18 cellular contexts compared by ENCODE assay signal in the genomic region with DNA sequence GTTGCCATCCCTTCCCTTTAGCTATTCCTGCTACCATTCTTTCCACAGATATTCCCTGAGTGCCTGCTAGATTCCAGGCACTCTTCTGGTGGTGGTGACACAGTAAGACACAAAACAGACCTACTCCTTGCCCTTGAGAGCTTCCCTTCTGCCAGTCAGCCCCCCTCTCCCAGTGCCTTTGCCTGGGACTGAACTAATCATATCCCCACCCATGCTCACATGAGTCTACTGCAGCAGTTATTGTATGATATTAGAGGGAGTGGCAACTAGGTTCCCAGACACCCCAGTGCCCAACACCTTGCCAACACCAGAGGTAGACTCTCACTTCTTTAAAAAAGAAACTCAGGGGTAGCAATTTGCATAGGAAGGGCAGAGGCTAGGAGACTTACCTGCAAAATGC. TPM values are rescaled to one million over a fixed set of nuclear protein-coding genes. Genes with fewer than 3 reads are reported as not detected.
DNase-seq lines count a peak whose midpoint lies in the region; ATAC-seq, FAIRE-seq and TF ChIP-seq lines count a peak whose summit lies in the region.
"Had no signal": no experiment of that assay in that cellular context is flagged by ENCODE, and none has a peak within 500 bp of the region (broad histone marks: within the 10 kb centered on the region; RNA-seq: fewer than 3 reads in every experiment).

No MANE protein-coding gene starts in this region.

- H3K27me3 ChIP-seq in esophagus muscularis mucosa (no peaks in the 10 kb centered on the region), small intestine (ENCODE audit: control insufficient read depth in 2 of 2, insufficient read depth in 2 of 2, low read length in 2 of 2) (no peaks in the 10 kb centered on the region), WERI-Rb-1 (ENCODE audit: insufficient read depth, low read depth, severe bottlenecking) (no peaks in the 10 kb centered on the region)
- H3K27me3 ChIP-seq: testis had no signal

- no peak overlapping the region for H3K4me3 ChIP-seq in esophagus muscularis mucosa
- no peak overlapping the region for H3K4me3 ChIP-seq in small intestine (ENCODE audit: low read depth in 1 of 2, low read length in 2 of 2)
- no peak overlapping the region for H3K4me3 ChIP-seq in WERI-Rb-1 (ENCODE audit: low read depth, low read length)
- H3K4me3 ChIP-seq: A549, testis had no signal

- no peak for TF ChIP-seq EP300 in esophagus muscularis mucosa (IDR thresholded peaks at IDR 0.05)

- FAIRE-seq in small intestine (lab: Jason Lieb, UNC), result no peak
- FAIRE-seq: A549, endometrium had no signal

- no peaks in the 10 kb centered on the region for H3K36me3 Mint-ChIP-seq in activated CD4-positive, alpha-beta T cell treated with anti-CD3 and anti-CD28 coated beads for 36 hours (ENCODE audit: low read depth)

- no peak for TF ChIP-seq POLR2A in esophagus muscularis mucosa (IDR thresholded peaks at IDR 0.05; ENCODE audit: low read depth)

- no peaks in the 10 kb centered on the region for H3K9me3 ChIP-seq in esophagus muscularis mucosa
- no peaks in the 10 kb centered on the region for H3K9me3 ChIP-seq in small intestine (ENCODE audit: control insufficient read depth, low read depth)
- H3K9me3 ChIP-seq in WERI-Rb-1 (ENCODE audit: severe bottlenecking), result no peaks in the 10 kb centered on the region
- H3K9me3 ChIP-seq: A549, psoas muscle, testis had no signal

- H3K4me1 ChIP-seq in esophagus muscularis mucosa, result peaks cover 25 to 38% (median 28%) of the 10 kb centered on the region in 4 donors
- peaks cover 7 to 13% of the 10 kb centered on the region in 2 donors for H3K4me1 ChIP-seq in small intestine (ENCODE audit: control insufficient read depth in 2 of 2, insufficient read depth in 1 of 2, low read depth in 1 of 2, low read length in 1 of 2)
- H3K4me1 ChIP-seq: A549 had no signal

- CTCF ChIA-PET in activated CD4-positive, alpha-beta T cell treated with anti-CD3 and anti-CD28 coated beads for 36 hours (lab: Charles Lee), result interaction anchor here (1.2 to 7.4 kb wide), 7 partner anchors 9 to 487 kb away, joined by 3 to 70 read pairs (median 5); no protein-coding TSS in a partner anchor

- intact Hi-C loops in activated CD4-positive, alpha-beta T cell treated with anti-CD3 and anti-CD28 coated beads for 36 hours (cut with DNase I, micrococcal nuclease), result loop anchor here in 1 of 2 experiments (10.0 kb wide), 1 partner anchor 1101 kb away; no protein-coding TSS in a partner anchor
- intact Hi-C loops in esophagus muscularis mucosa (cut with DNase I), result loop anchor here (10.0 kb wide), 2 partner anchors 59 to 251 kb away; no protein-coding TSS in a partner anchor

- peak overlapping the region in 3 of 4 donors; percentile 80 to 87 (median 83) for H3K27ac ChIP-seq in esophagus muscularis mucosa (replicated peaks in 1 of 4)
- H3K27ac ChIP-seq in small intestine (ENCODE audit: low read depth in 1 of 2, low read length in 1 of 2), result peak overlapping the region; percentile 5 to 69
- H3K27ac ChIP-seq in WERI-Rb-1, result no peak overlapping the region
- H3K27ac ChIP-seq: A549 had no signal

- peak overlapping the region; percentile 70 for H3K27ac Mint-ChIP-seq in activated CD4-positive, alpha-beta T cell treated with anti-CD3 and anti-CD28 coated beads for 36 hours

- POLR2A ChIA-PET in activated CD4-positive, alpha-beta T cell treated with anti-CD3 and anti-CD28 coated beads for 36 hours (lab: Charles Lee), result interaction anchor here (0.7 kb wide), 1 partner anchor 10 kb away, joined by 3 read pairs; no protein-coding TSS in a partner anchor

- ATAC-seq in activated CD4-positive, alpha-beta T cell treated with anti-CD3 and anti-CD28 coated beads for 36 hours, result no peak

- no peak overlapping the region for H3K4me3 Mint-ChIP-seq in activated CD4-positive, alpha-beta T cell treated with anti-CD3 and anti-CD28 coated beads for 36 hours

- H3K27me3 Mint-ChIP-seq in activated CD4-positive, alpha-beta T cell treated with anti-CD3 and anti-CD28 coated beads for 36 hours, result peaks cover 6% of the 10 kb centered on the region

- DNase-seq in activated CD4-positive, alpha-beta T cell treated with anti-CD3 and anti-CD28 coated beads for 36 hours, result no peak
- no peak for DNase-seq in activated CD4-positive, alpha-beta T cell treated with anti-CD3 and anti-CD28 coated beads, Interleukin-2, amount 50 U/mL, for 1 hour
- peak; percentile 73 for DNase-seq in SK-N-DZ (ENCODE audit: low spot score)
- DNase-seq in esophagus muscularis mucosa (ENCODE audit: extremely low spot score), result no peak
- DNase-seq in small intestine, result peak; percentile 56
- no peak for DNase-seq in WERI-Rb-1
- DNase-seq in retina, result no peak
- DNase-seq in NCI-H2196 treated with DMSO at 0.1 percent for 48 hours (lab: John Stamatoyannopoulos, UW; ENCODE audit: unreplicated experiment), result no peak
- DNase-seq: activated CD4-positive, alpha-beta T cell treated with anti-CD3 and anti-CD28 coated beads for 48 hours; DMS53; mammary epithelial cell; NCI-H1436; NCI-H748 treated with DMSO at 0.1 percent for 48 hours; psoas muscle; SIG-M5; testis had no signal

- peaks cover 67% of the 10 kb centered on the region for H3K4me1 Mint-ChIP-seq in activated CD4-positive, alpha-beta T cell treated with anti-CD3 and anti-CD28 coated beads for 36 hours

- H3K9me3 Mint-ChIP-seq in activated CD4-positive, alpha-beta T cell treated with anti-CD3 and anti-CD28 coated beads for 36 hours (ENCODE audit: low read depth), result no peaks in the 10 kb centered on the region

- no peaks in the 10 kb centered on the region for H3K36me3 ChIP-seq in esophagus muscularis mucosa
- H3K36me3 ChIP-seq in small intestine (ENCODE audit: control insufficient read depth in 2 of 2, insufficient read depth in 2 of 2, low read length in 2 of 2), result no peaks in the 10 kb centered on the region
- no peaks in the 10 kb centered on the region for H3K36me3 ChIP-seq in WERI-Rb-1

- TF ChIP-seq CTCF in esophagus muscularis mucosa (IDR thresholded peaks at IDR 0.05), result no peak
- TF ChIP-seq CTCF in WERI-Rb-1 (IDR thresholded peaks at IDR 0.05; ENCODE audit: low read depth, low read length), result no peak

RNA-seq across cellular contexts. Expression of a gene that starts 7.2 kb away (rescaled TPM):
- total RNA-seq in activated CD4-positive, alpha-beta T cell treated with anti-CD3 and anti-CD28 coated beads for 36 hours, result 100 to 1,000 TPM in 1 of 2 experiments, 10 to 100 TPM in 1; 89.6 to 108 TPM
- polyA plus RNA-seq in SK-N-DZ (2014; cell fraction: cytosol; rRNA removed), result 16.2 and 36.0 TPM in 2 replicates
- 5.2 and 9.8 TPM in 2 replicates for polyA plus RNA-seq in SK-N-DZ (2014; cell fraction: nucleus; rRNA removed)
- total RNA-seq in esophagus muscularis mucosa, result 1,000 to 10,000 TPM in 1 of 4 donors, 100 to 1,000 TPM in 3; 120 to 1,007 (median 283) TPM
- 10 to 100 TPM in 2 of 3 donors, 1 to 10 TPM in 1; 3.8 to 17.6 (median 12.2) TPM for polyA plus RNA-seq in small intestine

Comparison
In these comparisons a context has a peak if more than half of its experiments do, and no peak if none do; other contexts are left out.
1. DNase-seq: peak in SK-N-DZ (single experiment) and small intestine (single experiment); none in activated CD4-positive, alpha-beta T cell treated with anti-CD3 and anti-CD28 coated beads for 36 hours (single experiment), activated CD4-positive, alpha-beta T cell treated with anti-CD3 and anti-CD28 coated beads, Interleukin-2, amount 50 U/mL, for 1 hour (single experiment), esophagus muscularis mucosa (single experiment), WERI-Rb-1 (single experiment), retina (single experiment) and NCI-H2196 treated with DMSO at 0.1 percent for 48 hours (single experiment).